8 cellular contexts compared by ENCODE assay signal in genomic region chr17:67386965-67387551, GRCh38. TPM values are rescaled to one million over a fixed set of nuclear protein-coding genes. Genes with fewer than 3 reads are reported as not detected.
DNase-seq lines count a peak whose midpoint lies in the region; ATAC-seq and TF ChIP-seq lines count a peak whose summit lies in the region.

No MANE protein-coding gene starts in this region.

- H3K4me2 ChIP-seq in GM23248 (ENCODE audit: unreplicated experiment) = no peak overlapping the region

- no peaks in the 10 kb centered on the region for H3K9me3 ChIP-seq in GM23248 (ENCODE audit: low read depth)

- H3K4me3 Mint-ChIP-seq in activated T-cell treated with anti-CD3 and anti-CD28 coated beads, Interleukin-2, amount 50 U/mL, for 24 hours = no peak overlapping the region

- no peaks in the 10 kb centered on the region for H3K36me3 ChIP-seq in GM23248 (ENCODE audit: low read depth)

- 70 to 71% methylated on average over 16 of the region's 16 CpGs for WGBS in GM23248 (ENCODE audit: low coverage in 1 of 2, low lambda C conversion rate in 2 of 2, missing lambda C conversion rate in 2 of 2), 2 experiments

- in situ Hi-C loops in GM23248 (cut with MboI) = no loop called here

- ATAC-seq in foreskin keratinocyte (peak; percentile 41), sciatic nerve (peak; percentile 42)

- peak overlapping the region; percentile 84 for H3K27ac Mint-ChIP-seq in activated T-cell treated with anti-CD3 and anti-CD28 coated beads, Interleukin-2, amount 50 U/mL, for 24 hours

- H3K9ac ChIP-seq in GM23248 = no peak overlapping the region

- no peaks in the 10 kb centered on the region for H3K9me3 Mint-ChIP-seq in activated T-cell treated with anti-CD3 and anti-CD28 coated beads, Interleukin-2, amount 50 U/mL, for 24 hours

- intact Hi-C loops in sciatic nerve (cut with DNase I) = no loop called here

- H3K4me1 ChIP-seq in GM23248 (ENCODE audit: insufficient read depth) (peaks cover 14% of the 10 kb centered on the region), foreskin keratinocyte (peaks cover 10% of the 10 kb centered on the region)

- H3K36me3 Mint-ChIP-seq in activated T-cell treated with anti-CD3 and anti-CD28 coated beads, Interleukin-2, amount 50 U/mL, for 24 hours (ENCODE audit: low read depth) = peaks cover 24% of the 10 kb centered on the region

- no peaks in the 10 kb centered on the region for H3K27me3 Mint-ChIP-seq in activated T-cell treated with anti-CD3 and anti-CD28 coated beads, Interleukin-2, amount 50 U/mL, for 24 hours

- no peak overlapping the region for H2AFZ ChIP-seq in GM23248

- H3K4me3 ChIP-seq in AG10803 (ENCODE audit: low read length) (no peak overlapping the region), GM23248 (no peak overlapping the region)

- H4K20me1 ChIP-seq in GM23248 (ENCODE audit: insufficient read depth) = no peaks in the 10 kb centered on the region

- H3K27me3 ChIP-seq in GM23248 (replicated peaks; ENCODE audit: insufficient read depth) (no peaks in the 10 kb centered on the region), foreskin keratinocyte (no peaks in the 10 kb centered on the region)

- no peaks in the 10 kb centered on the region for H3K9me2 ChIP-seq in GM23248 (ENCODE audit: insufficient read depth)

- peak; percentile 71 for TF ChIP-seq CTCF in AG10803 (conservative IDR thresholded peaks at IDR 0.05; ENCODE audit: low read length)
- TF ChIP-seq CTCF in foreskin keratinocyte (conservative IDR thresholded peaks at IDR 0.05) = peak; percentile 87

- peaks cover 29% of the 10 kb centered on the region for H3F3A ChIP-seq in GM23248 (ENCODE audit: insufficient read depth)

- DNase-seq in AG10803 (ENCODE audit: low read depth) = peak; percentile 45
- peak; percentile 61 for DNase-seq in GM23248
- DNase-seq in NOMO-1 treated with DMSO at 0.1 percent for 48 hours (lab: John Stamatoyannopoulos, UW; ENCODE audit: unreplicated experiment) = peak; percentile 43
- peak; percentile 82 for DNase-seq in activated T-cell treated with anti-CD3 and anti-CD28 coated beads, Interleukin-2, amount 50 U/mL, for 24 hours
- no peak for DNase-seq in foreskin keratinocyte
- peak; percentile 69 for DNase-seq in sciatic nerve (ENCODE audit: low spot score)
- no peak for DNase-seq in epidermal melanocyte (ENCODE audit: insufficient read length, low spot score)
- no peak for DNase-seq in mesenteric fat pad (ENCODE audit: low spot score)

- peaks cover 78% of the 10 kb centered on the region for H3K4me1 Mint-ChIP-seq in activated T-cell treated with anti-CD3 and anti-CD28 coated beads, Interleukin-2, amount 50 U/mL, for 24 hours (ENCODE audit: low read depth)

- peaks cover 88% of the 10 kb centered on the region for H3K79me2 ChIP-seq in GM23248 (ENCODE audit: insufficient read depth)

- H3K27ac ChIP-seq in GM23248 = no peak overlapping the region
- H3K27ac ChIP-seq in foreskin keratinocyte = peak overlapping the region; percentile 29

RNA-seq across cellular contexts. Expression of gene PITPNC1, which starts 10.0 kb away (rescaled TPM):
- total RNA-seq in GM23248 (2014; rRNA removed; shearing (Covaris generic)) = 5.8 and 9.2 TPM in 2 replicates
- polyA plus RNA-seq in GM23248 (2016; fragmentation: Nextera tagmentation; extraction: Ambion mirVana) (7.3 and 7.4 TPM in 2 replicates), foreskin keratinocyte (56.4 and 57.3 TPM in 2 replicates)
- total RNA-seq in foreskin keratinocyte (58.4 and 64.8 TPM in 2 replicates), sciatic nerve (27.9 TPM), mesenteric fat pad (47.1 TPM)

RNA-seq across cellular contexts. Expression of gene PSMD12, which starts 20.7 kb away (rescaled TPM):
- 31.9 and 44.3 TPM in 2 replicates for total RNA-seq in GM23248 (2014; rRNA removed; shearing (Covaris generic))
- polyA plus RNA-seq in GM23248 (2016; fragmentation: Nextera tagmentation; extraction: Ambion mirVana) = 85.3 and 87.9 TPM in 2 replicates
- 55.1 and 66.5 TPM in 2 replicates for total RNA-seq in foreskin keratinocyte
- polyA plus RNA-seq in foreskin keratinocyte = 39.9 and 50.6 TPM in 2 replicates
- total RNA-seq in sciatic nerve = 40.6 TPM
- 56.2 TPM for total RNA-seq in mesenteric fat pad

Comparison
In these comparisons a context has a peak if more than half of its experiments do, and no peak if none do; other contexts are left out.
1. DNase-seq: peak in AG10803 (single experiment), GM23248 (single experiment), NOMO-1 treated with DMSO at 0.1 percent for 48 hours (single experiment), activated T-cell treated with anti-CD3 and anti-CD28 coated beads, Interleukin-2, amount 50 U/mL, for 24 hours (single experiment) and sciatic nerve (single experiment); none in foreskin keratinocyte (0 of 2), epidermal melanocyte (single experiment) and mesenteric fat pad (single experiment).